In the genomic region with DNA sequence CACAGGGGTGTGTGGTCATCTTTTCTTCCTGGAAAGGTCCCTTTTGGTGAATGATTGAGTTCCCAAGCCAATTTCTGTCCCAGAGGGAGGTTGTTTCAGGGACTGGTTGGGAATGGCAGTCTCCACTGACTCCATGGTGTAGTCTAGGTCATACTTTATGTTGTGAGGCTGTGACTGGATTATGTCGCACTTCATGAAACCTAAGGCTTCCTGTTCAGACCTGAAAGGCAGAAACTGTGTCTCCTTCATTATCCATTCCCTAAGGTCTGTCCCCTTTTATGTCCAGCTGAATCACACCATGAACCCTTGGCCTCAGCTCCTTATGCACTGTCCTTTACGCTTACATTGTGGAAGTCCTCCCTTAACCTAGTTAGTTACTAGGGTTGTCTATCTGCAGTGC, we compare ENCODE assay signal across 16 cellular contexts.
A peak's percentile ranks its signal among the peaks of the same experiment; 100 is the strongest.
DNase-seq lines count a peak whose midpoint lies in the region; ATAC-seq and TF ChIP-seq lines count a peak whose summit lies in the region.
"Had no signal": no experiment of that assay in that cellular context is flagged by ENCODE, and none has a peak within 500 bp of the region (broad histone marks: within the 10 kb centered on the region; RNA-seq: fewer than 3 reads in every experiment).

No MANE protein-coding gene starts in this region.

- peaks cover 92% of the 10 kb centered on the region for H3K4me1 Mint-ChIP-seq in activated T-cell treated with anti-CD3 and anti-CD28 coated beads, Interleukin-2, amount 50 U/mL, for 72 hours (ENCODE audit: low read depth)
- peaks cover 90% of the 10 kb centered on the region for H3K4me1 Mint-ChIP-seq in activated T-cell treated with anti-CD3 and anti-CD28 coated beads, Interleukin-2, amount 50 U/mL, for 4 hours (ENCODE audit: low read depth)
- peaks cover 94% of the 10 kb centered on the region for H3K4me1 Mint-ChIP-seq in WTC11
- peaks cover 91% of the 10 kb centered on the region for H3K4me1 Mint-ChIP-seq in stimulated activated naive CD8-positive, alpha-beta T cell treated with anti-CD3 and anti-CD28 coated beads, Interleukin-15, amount 100 ng/mL, for 72 hours

- H3K27ac Mint-ChIP-seq in activated T-cell treated with anti-CD3 and anti-CD28 coated beads, Interleukin-2, amount 50 U/mL, for 72 hours: peak overlapping the region; percentile 33
- peak overlapping the region; percentile 61; the same call in 1 of the 2 replicates for H3K27ac Mint-ChIP-seq in WTC11
- peak overlapping the region; percentile 69 to 86 for H3K27ac Mint-ChIP-seq in stimulated activated naive CD8-positive, alpha-beta T cell treated with anti-CD3 and anti-CD28 coated beads, Interleukin-15, amount 100 ng/mL, for 72 hours

- POLR2A ChIA-PET in WTC11 (lab: Charles Lee): interaction anchor here (0.7 kb wide), 1 partner anchor 170 kb away, joined by 3 read pairs; no protein-coding TSS in a partner anchor

- H3K27me3 Mint-ChIP-seq in activated T-cell treated with anti-CD3 and anti-CD28 coated beads, Interleukin-2, amount 50 U/mL, for 72 hours (ENCODE audit: low read depth): no peaks in the 10 kb centered on the region
- no peaks in the 10 kb centered on the region for H3K27me3 Mint-ChIP-seq in activated T-cell treated with anti-CD3 and anti-CD28 coated beads, Interleukin-2, amount 50 U/mL, for 4 hours (ENCODE audit: low read depth)
- H3K27me3 Mint-ChIP-seq in WTC11 (ENCODE audit: low read depth): no peaks in the 10 kb centered on the region
- no peaks in the 10 kb centered on the region for H3K27me3 Mint-ChIP-seq in stimulated activated naive CD8-positive, alpha-beta T cell treated with anti-CD3 and anti-CD28 coated beads, Interleukin-15, amount 100 ng/mL, for 72 hours

- no peak for TF ChIP-seq CTCF in WTC11 (IDR thresholded peaks at IDR 0.05)

- H3K36me3 Mint-ChIP-seq in activated T-cell treated with anti-CD3 and anti-CD28 coated beads, Interleukin-2, amount 50 U/mL, for 72 hours (ENCODE audit: insufficient read depth in 2 of 2): peaks cover 1 to 9% of the 10 kb centered on the region in 2 donors
- peaks cover 2% of the 10 kb centered on the region for H3K36me3 Mint-ChIP-seq in activated T-cell treated with anti-CD3 and anti-CD28 coated beads, Interleukin-2, amount 50 U/mL, for 4 hours (ENCODE audit: insufficient read depth)
- no peaks in the 10 kb centered on the region for H3K36me3 Mint-ChIP-seq in WTC11

- no peak for ATAC-seq in activated T-cell treated with anti-CD3 and anti-CD28 coated beads, Interleukin-2, amount 50 U/mL, for 72 hours (replicated peaks in 1 of 2)
- no peak for ATAC-seq in activated T-cell treated with anti-CD3 and anti-CD28 coated beads, Interleukin-2, amount 50 U/mL, for 4 hours
- ATAC-seq in WTC11: no peak
- ATAC-seq in esophagus mucosa: peak; percentile 59
- ATAC-seq in stimulated activated naive CD8-positive, alpha-beta T cell treated with anti-CD3 and anti-CD28 coated beads, Interleukin-15, amount 100 ng/mL, for 72 hours: no peak
- ATAC-seq in GM18873 (IDR thresholded peaks at IDR 0.05; ENCODE audit: low FRiP score, unreplicated experiment): no peak
- no peak for ATAC-seq in HG02678 (IDR thresholded peaks at IDR 0.05; ENCODE audit: unreplicated experiment)
- ATAC-seq in GM21737 (IDR thresholded peaks at IDR 0.05; ENCODE audit: unreplicated experiment): no peak
- ATAC-seq: lower lobe of right lung had no signal

- no peak overlapping the region for H3K4me3 Mint-ChIP-seq in activated T-cell treated with anti-CD3 and anti-CD28 coated beads, Interleukin-2, amount 50 U/mL, for 72 hours
- H3K4me3 Mint-ChIP-seq in activated T-cell treated with anti-CD3 and anti-CD28 coated beads, Interleukin-2, amount 50 U/mL, for 4 hours: no peak overlapping the region
- H3K4me3 Mint-ChIP-seq in WTC11: no peak overlapping the region
- H3K4me3 Mint-ChIP-seq in stimulated activated naive CD8-positive, alpha-beta T cell treated with anti-CD3 and anti-CD28 coated beads, Interleukin-15, amount 100 ng/mL, for 72 hours: peak overlapping the region in 1 of 2 donors; percentile 18

- no peak for DNase-seq in activated T-cell treated with anti-CD3 and anti-CD28 coated beads, Interleukin-2, amount 50 U/mL, for 72 hours
- DNase-seq in activated T-cell treated with anti-CD3 and anti-CD28 coated beads, Interleukin-2, amount 50 U/mL, for 4 hours: no peak
- no peak for DNase-seq in WTC11 (ENCODE audit: low spot score)
- no peak for DNase-seq in stimulated activated naive CD8-positive, alpha-beta T cell treated with anti-CD3 and anti-CD28 coated beads, Interleukin-15, amount 100 ng/mL, for 72 hours
- DNase-seq: brain microvascular endothelial cell; Caco-2; Kasumi-1; lower lobe of right lung; NCI-H1417 treated with DMSO at 0.1 percent for 48 hours; Peyer's patch; stimulated activated CD4-positive, alpha-beta T cell treated with anti-CD3 and anti-CD28 coated beads, Interleukin-12 subunit alpha, Interleukin-12 subunit beta, amount 100 ng/mL, for 4 hours; uterus had no signal

- CTCF ChIA-PET in WTC11 (lab: Charles Lee): no interaction called here

- no peaks in the 10 kb centered on the region for H3K9me3 Mint-ChIP-seq in activated T-cell treated with anti-CD3 and anti-CD28 coated beads, Interleukin-2, amount 50 U/mL, for 72 hours
- no peaks in the 10 kb centered on the region for H3K9me3 Mint-ChIP-seq in activated T-cell treated with anti-CD3 and anti-CD28 coated beads, Interleukin-2, amount 50 U/mL, for 4 hours
- no peaks in the 10 kb centered on the region for H3K9me3 Mint-ChIP-seq in WTC11
- peaks cover 3 to 9% of the 10 kb centered on the region in 2 donors for H3K9me3 Mint-ChIP-seq in stimulated activated naive CD8-positive, alpha-beta T cell treated with anti-CD3 and anti-CD28 coated beads, Interleukin-15, amount 100 ng/mL, for 72 hours

TF ChIP-seq in WTC11, 78 proteins besides CTCF, POLR2A, EP300 and RAD21 (continues in another document):
- TF ChIP-seq, protein P1, sequence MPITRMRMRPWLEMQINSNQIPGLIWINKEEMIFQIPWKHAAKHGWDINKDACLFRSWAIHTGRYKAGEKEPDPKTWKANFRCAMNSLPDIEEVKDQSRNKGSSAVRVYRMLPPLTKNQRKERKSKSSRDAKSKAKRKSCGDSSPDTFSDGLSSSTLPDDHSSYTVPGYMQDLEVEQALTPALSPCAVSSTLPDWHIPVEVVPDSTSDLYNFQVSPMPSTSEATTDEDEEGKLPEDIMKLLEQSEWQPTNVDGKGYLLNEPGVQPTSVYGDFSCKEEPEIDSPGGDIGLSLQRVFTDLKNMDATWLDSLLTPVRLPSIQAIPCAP (CRISPR knock-in tag; IDR thresholded peaks at IDR 0.05): no peak
- TF ChIP-seq ZNF317 (CRISPR knock-in tag; IDR thresholded peaks at IDR 0.05; ENCODE audit: borderline replicate concordance, low read depth) (no peak), SMAD4 (CRISPR knock-in tag; IDR thresholded peaks at IDR 0.05) (no peak), MYBL2 (CRISPR knock-in tag; IDR thresholded peaks at IDR 0.05) (no peak), IRF2 (CRISPR knock-in tag; IDR thresholded peaks at IDR 0.05; ENCODE audit: borderline replicate concordance, low read depth) (no peak), GRHL2 (CRISPR knock-in tag; IDR thresholded peaks at IDR 0.05; ENCODE audit: insufficient replicate concordance, severe bottlenecking) (no peak), CREB1 (CRISPR knock-in tag; IDR thresholded peaks at IDR 0.05) (no peak), SMAD3 (CRISPR knock-in tag; IDR thresholded peaks at IDR 0.05; ENCODE audit: borderline replicate concordance) (no peak), ZNF671 (CRISPR knock-in tag; IDR thresholded peaks at IDR 0.05) (no peak), FOXJ3 (CRISPR knock-in tag; IDR thresholded peaks at IDR 0.05; ENCODE audit: borderline replicate concordance) (no peak), RORB (CRISPR knock-in tag; IDR thresholded peaks at IDR 0.05) (no peak), ZBTB21 (CRISPR knock-in tag; IDR thresholded peaks at IDR 0.05; ENCODE audit: borderline replicate concordance) (no peak), NFE2L1 (CRISPR knock-in tag; IDR thresholded peaks at IDR 0.05) (no peak)
- TF ChIP-seq, protein P2, sequence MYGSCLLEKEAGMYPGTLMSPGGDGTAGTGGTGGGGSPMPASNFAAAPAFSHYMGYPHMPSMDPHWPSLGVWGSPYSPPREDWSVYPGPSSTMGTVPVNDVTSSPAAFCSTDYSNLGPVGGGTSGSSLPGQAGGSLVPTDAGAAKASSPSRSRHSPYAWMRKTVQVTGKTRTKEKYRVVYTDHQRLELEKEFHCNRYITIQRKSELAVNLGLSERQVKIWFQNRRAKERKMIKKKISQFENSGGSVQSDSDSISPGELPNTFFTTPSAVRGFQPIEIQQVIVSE (CRISPR knock-in tag; IDR thresholded peaks at IDR 0.05; ENCODE audit: borderline replicate concordance): no peak
- TF ChIP-seq, protein P3, sequence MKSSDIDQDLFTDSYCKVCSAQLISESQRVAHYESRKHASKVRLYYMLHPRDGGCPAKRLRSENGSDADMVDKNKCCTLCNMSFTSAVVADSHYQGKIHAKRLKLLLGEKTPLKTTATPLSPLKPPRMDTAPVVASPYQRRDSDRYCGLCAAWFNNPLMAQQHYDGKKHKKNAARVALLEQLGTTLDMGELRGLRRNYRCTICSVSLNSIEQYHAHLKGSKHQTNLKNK (CRISPR knock-in tag; IDR thresholded peaks at IDR 0.05): no peak
- TF ChIP-seq, protein P4, sequence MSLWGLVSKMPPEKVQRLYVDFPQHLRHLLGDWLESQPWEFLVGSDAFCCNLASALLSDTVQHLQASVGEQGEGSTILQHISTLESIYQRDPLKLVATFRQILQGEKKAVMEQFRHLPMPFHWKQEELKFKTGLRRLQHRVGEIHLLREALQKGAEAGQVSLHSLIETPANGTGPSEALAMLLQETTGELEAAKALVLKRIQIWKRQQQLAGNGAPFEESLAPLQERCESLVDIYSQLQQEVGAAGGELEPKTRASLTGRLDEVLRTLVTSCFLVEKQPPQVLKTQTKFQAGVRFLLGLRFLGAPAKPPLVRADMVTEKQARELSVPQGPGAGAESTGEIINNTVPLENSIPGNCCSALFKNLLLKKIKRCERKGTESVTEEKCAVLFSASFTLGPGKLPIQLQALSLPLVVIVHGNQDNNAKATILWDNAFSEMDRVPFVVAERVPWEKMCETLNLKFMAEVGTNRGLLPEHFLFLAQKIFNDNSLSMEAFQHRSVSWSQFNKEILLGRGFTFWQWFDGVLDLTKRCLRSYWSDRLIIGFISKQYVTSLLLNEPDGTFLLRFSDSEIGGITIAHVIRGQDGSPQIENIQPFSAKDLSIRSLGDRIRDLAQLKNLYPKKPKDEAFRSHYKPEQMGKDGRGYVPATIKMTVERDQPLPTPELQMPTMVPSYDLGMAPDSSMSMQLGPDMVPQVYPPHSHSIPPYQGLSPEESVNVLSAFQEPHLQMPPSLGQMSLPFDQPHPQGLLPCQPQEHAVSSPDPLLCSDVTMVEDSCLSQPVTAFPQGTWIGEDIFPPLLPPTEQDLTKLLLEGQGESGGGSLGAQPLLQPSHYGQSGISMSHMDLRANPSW (CRISPR knock-in tag; conservative IDR thresholded peaks at IDR 0.05; ENCODE audit: low read depth): no peak
